ENCODE assay signal across 34 cellular contexts in the genomic region with DNA sequence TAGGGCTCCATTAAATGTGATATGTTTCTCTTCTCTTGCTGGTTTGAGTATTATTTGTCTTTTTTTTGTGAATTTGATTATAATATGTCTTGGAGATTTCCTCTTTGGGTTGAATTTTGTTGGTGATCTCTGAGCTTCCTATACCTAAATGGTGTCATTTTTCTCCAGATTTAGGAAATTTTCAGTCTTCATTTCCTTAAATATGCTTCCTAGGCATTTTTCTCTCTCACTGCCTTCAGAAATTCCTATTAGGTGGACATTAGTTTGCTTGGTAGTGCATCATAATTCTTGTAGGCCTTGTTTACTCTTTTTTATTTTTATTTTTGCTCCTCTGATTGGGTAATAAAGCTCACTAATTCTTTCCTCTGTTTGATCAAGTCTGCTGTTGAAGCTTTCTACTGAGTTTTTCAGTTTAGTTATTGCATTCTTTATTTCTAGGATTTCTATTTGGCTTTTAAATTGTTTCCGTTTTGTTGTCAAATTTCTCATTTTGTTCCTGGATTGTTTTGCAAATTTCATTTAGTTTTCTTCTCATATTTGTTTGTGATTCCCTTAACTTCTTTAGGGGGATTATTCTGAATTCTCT. TPM values are rescaled to one million over a fixed set of nuclear protein-coding genes. Genes with fewer than 3 reads are reported as not detected.
"Had no signal": no experiment of that assay in that cellular context is flagged by ENCODE, and none has a peak within 500 bp of the region (broad histone marks: within the 10 kb centered on the region; RNA-seq: fewer than 3 reads in every experiment).

No MANE protein-coding gene starts in this region.

- H3K4me3 Mint-ChIP-seq: activated B cell treated with CpG ODN at 0.5 μM for 24 hours; activated CD4-positive, alpha-beta memory T cell treated with anti-CD3 and anti-CD28 coated beads for 36 hours; activated CD4-positive, alpha-beta T cell treated with anti-CD3 and anti-CD28 coated beads, Interleukin-2, amount 10 ng/mL, durations not matched to agents 24 days and 14 days; activated CD8-positive, alpha-beta T cell treated with anti-CD3 and anti-CD28 coated beads for 36 hours; activated naive CD4-positive, alpha-beta T cell treated with anti-CD3 and anti-CD28 coated beads for 36 hours; activated naive CD8-positive, alpha-beta T cell treated with anti-CD3 and anti-CD28 coated beads for 36 hours; activated T-cell treated with anti-CD3 and anti-CD28 coated beads, Interleukin-2, amount 50 U/mL, for 24 hours; activated T-helper 1 cell treated with anti-CD3 and anti-CD28 coated beads, Interleukin-12 subunit alpha, Interleukin-12 subunit beta, Interleukin-2, Interleukin-4 antibody, amounts not matched to agents 30 ng/mL and 10 ng/mL and 1 ng/mL, durations not matched to agents 14 hours and 24 hours and 36 hours; activated T-helper 17 cell treated with anti-CD3 and anti-CD28 coated beads, Interleukin-2, amount 50 U/mL, for 72 hours; T-helper 1 cell treated with Interleukin-12 subunit alpha and Interleukin-12 subunit beta and Interleukin-4 antibody, amounts not matched to agents 30 μg/mL and 1 μg/mL, for 36 hours; T-helper 2 cell treated with Interferon-gamma antibody and Interleukin-4, amounts not matched to agents 5 μg/mL and 100 μg/mL, for 36 hours had no signal

- ATAC-seq: activated CD8-positive, alpha-beta T cell treated with anti-CD3 and anti-CD28 coated beads for 36 hours; activated naive CD4-positive, alpha-beta T cell treated with anti-CD3 and anti-CD28 coated beads, Interleukin-2, amount 50 U/mL, for 72 hours; activated T-helper 17 cell treated with anti-CD3 and anti-CD28 coated beads, Interleukin-2, amount 50 U/mL, for 72 hours; body of pancreas had no signal

- H3K4me1 ChIP-seq: adrenal gland, body of pancreas, breast epithelium had no signal

- H3K4me1 Mint-ChIP-seq: activated B cell treated with CpG ODN at 0.5 μM for 24 hours; activated CD4-positive, alpha-beta T cell treated with anti-CD3 and anti-CD28 coated beads, Interleukin-2, amount 10 ng/mL, durations not matched to agents 24 days and 14 days; activated naive CD8-positive, alpha-beta T cell treated with anti-CD3 and anti-CD28 coated beads for 36 hours; activated T-helper 17 cell treated with anti-CD3 and anti-CD28 coated beads, Interleukin-2, amount 50 U/mL, for 72 hours had no signal

- H3K36me3 ChIP-seq: adrenal gland, brain microvascular endothelial cell, breast epithelium had no signal

- FAIRE-seq: astrocyte had no signal

- H3K4me3 ChIP-seq: adrenal gland, body of pancreas, breast epithelium had no signal

- H3K27ac ChIP-seq: adrenal gland, body of pancreas, brain microvascular endothelial cell, breast epithelium, VCaP had no signal

- H3K27me3 ChIP-seq: adrenal gland, body of pancreas, brain microvascular endothelial cell, breast epithelium had no signal

- H3K27ac Mint-ChIP-seq: activated B cell treated with CpG ODN at 0.5 μM for 24 hours; activated CD4-positive, alpha-beta memory T cell treated with anti-CD3 and anti-CD28 coated beads for 36 hours; activated CD4-positive, alpha-beta T cell treated with anti-CD3 and anti-CD28 coated beads, Interleukin-2, amount 10 ng/mL, durations not matched to agents 24 days and 14 days; activated CD8-positive, alpha-beta T cell treated with anti-CD3 and anti-CD28 coated beads for 36 hours; activated naive CD4-positive, alpha-beta T cell treated with anti-CD3 and anti-CD28 coated beads for 36 hours; activated naive CD4-positive, alpha-beta T cell treated with anti-CD3 and anti-CD28 coated beads, Interleukin-2, amount 50 U/mL, for 72 hours; activated naive CD8-positive, alpha-beta T cell treated with anti-CD3 and anti-CD28 coated beads for 36 hours; activated T-cell treated with anti-CD3 and anti-CD28 coated beads, Interleukin-2, amount 50 U/mL, for 24 hours; activated T-helper 1 cell treated with anti-CD3 and anti-CD28 coated beads, Interleukin-12 subunit alpha, Interleukin-12 subunit beta, Interleukin-2, Interleukin-4 antibody, amounts not matched to agents 30 ng/mL and 10 ng/mL and 1 ng/mL, durations not matched to agents 14 hours and 24 hours and 36 hours; activated T-helper 17 cell treated with anti-CD3 and anti-CD28 coated beads, Interleukin-2, amount 50 U/mL, for 72 hours; T-helper 1 cell treated with Interleukin-12 subunit alpha and Interleukin-12 subunit beta and Interleukin-4 antibody, amounts not matched to agents 30 μg/mL and 1 μg/mL, for 36 hours; T-helper 2 cell treated with Interferon-gamma antibody and Interleukin-4, amounts not matched to agents 5 μg/mL and 100 μg/mL, for 36 hours had no signal

- DNase-seq: activated B cell treated with CpG ODN at 0.5 μM for 24 hours; activated CD4-positive, alpha-beta memory T cell treated with anti-CD3 and anti-CD28 coated beads for 36 hours; activated CD4-positive, alpha-beta T cell treated with anti-CD3 and anti-CD28 coated beads for 4 hours; activated CD4-positive, alpha-beta T cell treated with anti-CD3 and anti-CD28 coated beads, Interleukin-2, amount 10 ng/mL, durations not matched to agents 24 days and 14 days; activated CD4-positive, alpha-beta T cell treated with anti-CD3 and anti-CD28 coated beads, Interleukin-2, amount 50 U/mL, for 1 hour; activated CD4-positive, alpha-beta T cell treated with anti-CD3 and anti-CD28 coated beads, Interleukin-2, amount 50 U/mL, for 4 hours; activated CD4-positive, CD25-positive, alpha-beta regulatory T cell treated with anti-CD3 and anti-CD28 coated beads, Interleukin-2, amount 50 U/mL, for 72 hours; activated CD8-positive, alpha-beta memory T cell treated with anti-CD3 and anti-CD28 coated beads, Interleukin-2, amount 50 U/mL, for 4 hours; activated CD8-positive, alpha-beta T cell treated with anti-CD3 and anti-CD28 coated beads for 36 hours; activated effector memory CD4-positive, alpha-beta T cell treated with anti-CD3 and anti-CD28 coated beads, Interleukin-2, amount 50 U/mL, for 16 hours; activated gamma-delta T cell treated with Interleukin-2 at 50 U/mL for 16 hours; activated naive CD4-positive, alpha-beta T cell; activated naive CD4-positive, alpha-beta T cell treated with anti-CD3 and anti-CD28 coated beads for 36 hours; activated naive CD4-positive, alpha-beta T cell treated with anti-CD3 and anti-CD28 coated beads, Interleukin-2, amount 50 U/mL, for 16 hours; activated naive CD8-positive, alpha-beta T cell treated with anti-CD3 and anti-CD28 coated beads for 36 hours; activated T-cell treated with anti-CD3 and anti-CD28 coated beads, Interleukin-2, amount 50 U/mL, for 24 hours; activated T-cell treated with anti-CD3 and anti-CD28 coated beads, Interleukin-2, amount 50 U/mL, for 48 hours; adrenal gland; amniotic stem cell; aorta; body of pancreas; brain microvascular endothelial cell; central memory CD4-positive, alpha-beta T cell; T-helper 1 cell; T-helper 2 cell; T-helper 9 cell had no signal

RNA-seq across cellular contexts. Expression of gene CRACDL, which starts 36.6 kb away (rescaled TPM):
- total RNA-seq: activated B cell treated with CpG ODN at 0.5 μM for 24 hours had no signal
